ENCODE assay signal across 18 cellular contexts in genomic region chr10:81534991-81535390, GRCh38.
DNase-seq lines count a peak whose midpoint lies in the region; TF ChIP-seq lines count a peak whose summit lies in the region.
"Had no signal": no experiment of that assay in that cellular context is flagged by ENCODE, and none has a peak within 500 bp of the region (broad histone marks: within the 10 kb centered on the region; RNA-seq: fewer than 3 reads in every experiment).

No MANE protein-coding gene starts in this region.

- no peaks in the 10 kb centered on the region for H3K9me3 ChIP-seq in Peyer's patch
- H3K9me3 ChIP-seq: BE2C, BLaER1, Caco-2 had no signal

- no peaks in the 10 kb centered on the region for H3K36me3 ChIP-seq in Peyer's patch
- H3K36me3 ChIP-seq: BE2C, BLaER1 had no signal

- H3K27ac ChIP-seq in Peyer's patch: no peak overlapping the region
- H3K27ac ChIP-seq: BLaER1 had no signal

- no peak for TF ChIP-seq CTCF in Peyer's patch (IDR thresholded peaks at IDR 0.05)

- DNase-seq in NCI-H82 (lab: John Stamatoyannopoulos, UW): peak; percentile 7
- no peak for DNase-seq in NCI-H82 treated with DMSO at 0.1 percent for 48 hours (lab: John Stamatoyannopoulos, UW; ENCODE audit: unreplicated experiment)
- DNase-seq in NCI-H524 (lab: John Stamatoyannopoulos, UW): peak; percentile 15 to 72
- peak; percentile 22 for DNase-seq in NCI-H524 treated with DMSO at 0.1 percent for 48 hours (lab: John Stamatoyannopoulos, UW)
- no peak for DNase-seq in COR-L47 (lab: John Stamatoyannopoulos, UW)
- no peak for DNase-seq in Peyer's patch
- DNase-seq: 8988T; ACHN; BE2C; C1 segment of cervical spinal cord; Caco-2; Calu3; CD4-positive, alpha-beta memory T cell; CD4-positive, CD25-positive, alpha-beta regulatory T cell; CD8-positive, alpha-beta memory T cell; DMS79 treated with DMSO at 0.1 percent for 48 hours; GF-D8 had no signal

- no peaks in the 10 kb centered on the region for H3K27me3 ChIP-seq in Peyer's patch
- H3K27me3 ChIP-seq: BE2C, BLaER1 had no signal

- no peaks in the 10 kb centered on the region for H3K4me1 ChIP-seq in Peyer's patch
- H3K4me1 ChIP-seq: BE2C, BLaER1, Caco-2 had no signal

- no peak for TF ChIP-seq POLR2A in Peyer's patch (IDR thresholded peaks at IDR 0.05)

- H3K4me3 ChIP-seq in Peyer's patch: no peak overlapping the region
- H3K4me3 ChIP-seq: BLaER1 had no signal

Comparison
In these comparisons a context has a peak if more than half of its experiments do, and no peak if none do; other contexts are left out.
1. DNase-seq: peak in NCI-H82 (single experiment), NCI-H524 (2 of 2) and NCI-H524 treated with DMSO at 0.1 percent for 48 hours (single experiment); none in NCI-H82 treated with DMSO at 0.1 percent for 48 hours (single experiment), COR-L47 (single experiment) and Peyer's patch (0 of 3).